8 cellular contexts compared by ENCODE assay signal in the genomic region with DNA sequence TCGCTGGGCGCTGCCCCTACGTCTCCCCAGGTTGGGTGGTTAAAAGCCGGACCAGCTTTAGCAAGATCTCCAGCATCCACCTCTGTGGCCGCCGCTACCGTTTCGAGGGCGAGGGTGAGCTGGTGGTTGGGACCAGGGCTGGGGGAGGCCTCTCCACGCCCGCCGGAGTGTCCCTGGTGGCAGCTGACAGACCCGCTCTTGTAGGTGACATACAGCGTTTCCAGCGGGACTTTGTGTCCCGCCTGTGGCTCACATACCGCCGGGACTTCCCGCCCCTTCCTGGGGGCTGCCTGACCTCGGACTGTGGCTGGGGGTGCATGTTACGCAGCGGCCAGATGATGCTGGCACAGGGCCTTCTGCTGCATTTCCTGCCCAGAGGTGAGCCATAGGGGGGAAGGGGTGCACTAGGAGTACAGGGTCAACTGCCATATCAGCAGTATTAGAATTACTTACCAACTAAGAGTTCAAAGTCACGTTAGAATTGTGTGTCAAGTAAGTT. TPM values are rescaled to one million over a fixed set of nuclear protein-coding genes. Genes with fewer than 3 reads are reported as not detected.
A peak's percentile ranks its signal among the peaks of the same experiment; 100 is the strongest.
DNase-seq lines count a peak whose midpoint lies in the region; ATAC-seq and TF ChIP-seq lines count a peak whose summit lies in the region.

No MANE protein-coding gene starts in this region.

- H3K4me1 Mint-ChIP-seq in CD14-positive monocyte (peaks cover 18% of the 10 kb centered on the region), endodermal cell (no peaks in the 10 kb centered on the region), neural progenitor cell (peaks cover 10% of the 10 kb centered on the region)

- H3K4me2 ChIP-seq in OCI-LY1 (ENCODE audit: low read length) (peak overlapping the region; percentile 95), neural progenitor cell (peak overlapping the region; percentile 86)

- H3K36me3 ChIP-seq in OCI-LY1 (ENCODE audit: insufficient read depth, low read length): peaks cover 22% of the 10 kb centered on the region
- peaks cover 15% of the 10 kb centered on the region for H3K36me3 ChIP-seq in endodermal cell (ENCODE audit: control insufficient read depth, insufficient read depth, low read length)
- H3K36me3 ChIP-seq in neural progenitor cell: no peaks in the 10 kb centered on the region

- H3K9me3 Mint-ChIP-seq in CD14-positive monocyte (peaks cover 0 to 3% (median 0%) of the 10 kb centered on the region in 7 donors), endodermal cell (no peaks in the 10 kb centered on the region), neural progenitor cell (no peaks in the 10 kb centered on the region)

- 89 to 90% methylated on average over 20 to 23 of the region's 23 CpGs for WGBS in endodermal cell (ENCODE audit: insufficient coverage in 1 of 2, insufficient read length in 1 of 2), 2 experiments

- H3K79me2 ChIP-seq in OCI-LY1 (ENCODE audit: insufficient read depth, low read length) (peaks cover 9% of the 10 kb centered on the region; the same call in 1 of the 2 replicates), neural progenitor cell (ENCODE audit: low read depth) (peaks cover 19% of the 10 kb centered on the region)

- ATAC-seq in GM21381 (IDR thresholded peaks at IDR 0.05; ENCODE audit: unreplicated experiment): no peak
- ATAC-seq in HG03280 (IDR thresholded peaks at IDR 0.05; ENCODE audit: unreplicated experiment): no peak
- ATAC-seq in HG03108 (IDR thresholded peaks at IDR 0.05; ENCODE audit: unreplicated experiment): no peak

- H3K27me3 ChIP-seq in OCI-LY1 (ENCODE audit: insufficient read depth, low read length) (no peaks in the 10 kb centered on the region), endodermal cell (ENCODE audit: control insufficient read depth, insufficient read depth, low read length, poor library complexity, severe bottlenecking) (no peaks in the 10 kb centered on the region), neural progenitor cell (no peaks in the 10 kb centered on the region)

- H3K4me3 Mint-ChIP-seq in CD14-positive monocyte (peak overlapping the region; percentile 84 to 90), endodermal cell (peak overlapping the region; percentile 81), neural progenitor cell (peak overlapping the region; percentile 95)

- H3K27me3 Mint-ChIP-seq in CD14-positive monocyte (ENCODE audit: low read depth in 3 of 3) (peaks cover 2 to 6% (median 3%) of the 10 kb centered on the region in 3 donors), endodermal cell (ENCODE audit: insufficient read depth) (peaks cover 1% of the 10 kb centered on the region), neural progenitor cell (ENCODE audit: insufficient read depth, low read depth) (peaks cover 8% of the 10 kb centered on the region)

- H3K36me3 Mint-ChIP-seq in CD14-positive monocyte: peaks cover 20 to 28% of the 10 kb centered on the region in 2 donors
- peaks cover 21% of the 10 kb centered on the region for H3K36me3 Mint-ChIP-seq in endodermal cell (ENCODE audit: low read depth)
- no peaks in the 10 kb centered on the region for H3K36me3 Mint-ChIP-seq in neural progenitor cell

- peak overlapping the region in 3 of 7 donors; percentile 72 to 89 (median 88) for H3K27ac Mint-ChIP-seq in CD14-positive monocyte
- no peak overlapping the region for H3K27ac Mint-ChIP-seq in endodermal cell
- peak overlapping the region; percentile 78 for H3K27ac Mint-ChIP-seq in neural progenitor cell

- no peak overlapping the region for H2AFZ ChIP-seq in OCI-LY1 (ENCODE audit: low read length)
- no peak overlapping the region for H2AFZ ChIP-seq in neural progenitor cell (replicated peaks)

- no peaks in the 10 kb centered on the region for H3K9me3 ChIP-seq in OCI-LY1 (ENCODE audit: low read length)
- no peaks in the 10 kb centered on the region for H3K9me3 ChIP-seq in endodermal cell (ENCODE audit: control insufficient read depth, low read length)
- no peaks in the 10 kb centered on the region for H3K9me3 ChIP-seq in neural progenitor cell (ENCODE audit: low read depth)

- intact Hi-C loops in CD14-positive monocyte (cut with micrococcal nuclease): loop anchor here in 1 of 2 donors (2.0 to 5.0 kb wide), 2 partner anchors 16 to 152 kb away; no protein-coding TSS in a partner anchor

- no peak for DNase-seq in CD14-positive monocyte (ENCODE audit: low spot score)
- DNase-seq in endodermal cell: peak; percentile 57
- peak; percentile 33 for DNase-seq in neural progenitor cell (ENCODE audit: low spot score)
- DNase-seq in NCI-H187 (lab: John Stamatoyannopoulos, UW): no peak

- H3K9ac ChIP-seq in OCI-LY1 (ENCODE audit: low read length) (peak overlapping the region; percentile 89), endodermal cell (ENCODE audit: extremely low read depth, low read length, poor library complexity, severe bottlenecking) (no peak overlapping the region), neural progenitor cell (no peak overlapping the region)

- H3K27ac ChIP-seq in OCI-LY1 (ENCODE audit: low read depth, low read length, poor library complexity, severe bottlenecking) (peak overlapping the region; percentile 59), endodermal cell (ENCODE audit: low read depth, low read length) (no peak overlapping the region), neural progenitor cell (no peak overlapping the region)

- H3K4me3 ChIP-seq in OCI-LY1 (ENCODE audit: low read depth, low read length, poor library complexity, severe bottlenecking): peak overlapping the region; percentile 94
- peak overlapping the region; percentile 85 for H3K4me3 ChIP-seq in endodermal cell (ENCODE audit: low read length)
- H3K4me3 ChIP-seq in neural progenitor cell: peak overlapping the region; percentile 93

- peaks cover 11% of the 10 kb centered on the region for H3K4me1 ChIP-seq in OCI-LY1 (ENCODE audit: insufficient read depth, low read length, severe bottlenecking)
- H3K4me1 ChIP-seq in endodermal cell (ENCODE audit: control insufficient read depth, insufficient read depth, low read length): no peaks in the 10 kb centered on the region
- no peaks in the 10 kb centered on the region for H3K4me1 ChIP-seq in neural progenitor cell

- H3K9me2 ChIP-seq in OCI-LY1 (ENCODE audit: low read depth, low read length): no peaks in the 10 kb centered on the region

- H3F3A ChIP-seq in OCI-LY1 (ENCODE audit: insufficient read depth, low read length) (no peaks in the 10 kb centered on the region), neural progenitor cell (ENCODE audit: low read depth) (peaks cover 9% of the 10 kb centered on the region)

- TF ChIP-seq CTCF in CD14-positive monocyte (IDR thresholded peaks at IDR 0.05): no peak
- TF ChIP-seq CTCF in OCI-LY1 (IDR thresholded peaks at IDR 0.05; ENCODE audit: low read length): no peak
- TF ChIP-seq CTCF in endodermal cell (conservative IDR thresholded peaks at IDR 0.05): no peak
- TF ChIP-seq CTCF in neural progenitor cell (IDR thresholded peaks at IDR 0.05): no peak

- no peaks in the 10 kb centered on the region for H4K20me1 ChIP-seq in OCI-LY1 (ENCODE audit: insufficient read depth, low read length)
- H4K20me1 ChIP-seq in neural progenitor cell (ENCODE audit: low read depth): peaks cover 8% of the 10 kb centered on the region

RNA-seq across cellular contexts. Expression of a gene that starts 1.1 kb away (rescaled TPM):
- polyA plus RNA-seq in CD14-positive monocyte: 10 to 100 TPM; 10.7 to 11.9 TPM
- total RNA-seq in endodermal cell (10 to 100 TPM; 37.9 to 44.8 TPM), neural progenitor cell (ENCODE audit: low replicate concordance) (5.1 and 29.6 TPM in 2 replicates)
- 30.8 TPM for polyA plus RNA-seq in endodermal cell (2013, experiment 1 of 2)
- polyA plus RNA-seq in endodermal cell (2013, experiment 2 of 2): 29.5 TPM

RNA-seq across cellular contexts. Expression of a gene that starts 21.0 kb away (rescaled TPM):
- 1 to 10 TPM; 3.9 to 6.1 TPM for polyA plus RNA-seq in CD14-positive monocyte
- total RNA-seq in endodermal cell (10 to 100 TPM; 45.2 to 47.7 TPM), neural progenitor cell (ENCODE audit: low replicate concordance) (16.4 and 27.4 TPM in 2 replicates)
- 29.4 TPM for polyA plus RNA-seq in endodermal cell (2013, experiment 1 of 2)
- 27.3 TPM for polyA plus RNA-seq in endodermal cell (2013, experiment 2 of 2)

RNA-seq across cellular contexts. Expression of a gene that starts 24.0 kb away (rescaled TPM):
- 100 to 1,000 TPM; 115 to 130 TPM for polyA plus RNA-seq in CD14-positive monocyte
- total RNA-seq in endodermal cell: 1 to 10 TPM; 3.5 to 4.6 TPM
- 20.0 TPM for polyA plus RNA-seq in endodermal cell (2013, experiment 1 of 2)
- polyA plus RNA-seq in endodermal cell (2013, experiment 2 of 2): 18.2 TPM
- 3.4 and 4.4 TPM in 2 replicates for total RNA-seq in neural progenitor cell (ENCODE audit: low replicate concordance)

RNA-seq across cellular contexts. Expression of a gene that starts 27.6 kb away (rescaled TPM):
- polyA plus RNA-seq in CD14-positive monocyte: under 1 TPM; 0.18 to 0.46 TPM
- 1 to 10 TPM; 1.2 to 5.1 TPM for total RNA-seq in endodermal cell
- polyA plus RNA-seq in endodermal cell (2013, experiment 1 of 2): 1.6 TPM
- polyA plus RNA-seq in endodermal cell (2013, experiment 2 of 2): 1.6 TPM
- total RNA-seq in neural progenitor cell (ENCODE audit: low replicate concordance): 0.15 and 1.1 TPM in 2 replicates

RNA-seq across cellular contexts. Expression of a gene that starts 41.6 kb away (rescaled TPM):
- polyA plus RNA-seq in CD14-positive monocyte: 10 to 100 TPM; 26.0 to 32.6 TPM
- 10 to 100 TPM; 53.3 to 59.5 TPM for total RNA-seq in endodermal cell
- 32.7 TPM for polyA plus RNA-seq in endodermal cell (2013, experiment 1 of 2)
- polyA plus RNA-seq in endodermal cell (2013, experiment 2 of 2): 27.5 TPM
- 25.2 and 41.7 TPM in 2 replicates for total RNA-seq in neural progenitor cell (ENCODE audit: low replicate concordance)

Comparison
In these comparisons a context has a peak if more than half of its experiments do, and no peak if none do; other contexts are left out.
1. DNase-seq: peak in endodermal cell (single experiment) and neural progenitor cell (single experiment); none in CD14-positive monocyte (single experiment) and NCI-H187 (0 of 2).
2. Peak in every context shown above with its lines, with median percentiles within 50 percentile points of each other: H3K4me3 Mint-ChIP-seq and H3K4me3 ChIP-seq.